In genomic region chr7:147981072-147981813, GRCh38 we compare ENCODE assay signal across 10 cellular contexts.
DNase-seq lines count a peak whose midpoint lies in the region; ATAC-seq, FAIRE-seq and TF ChIP-seq lines count a peak whose summit lies in the region.
"Had no signal": no experiment of that assay in that cellular context is flagged by ENCODE, and none has a peak within 500 bp of the region (broad histone marks: within the 10 kb centered on the region; RNA-seq: fewer than 3 reads in every experiment).

No MANE protein-coding gene starts in this region.

- H4K20me1 ChIP-seq in GM12878 (ENCODE audit: control insufficient read depth, insufficient read depth), result no peaks in the 10 kb centered on the region

- WGBS in GM12878 (ENCODE audit: insufficient coverage, insufficient replicate concordance, low lambda C conversion rate, missing lambda C conversion rate), result 0% methylated on average over 1 of the region's 1 CpG

- BruUV-seq in GM12878 (replicated peaks; lab: Mats Ljungman, UMichigan), result no TSS peak

- no peak overlapping the region for H3K4me2 ChIP-seq in GM12878 (ENCODE audit: control insufficient read depth, insufficient read depth)

- no peaks in the 10 kb centered on the region for H3K9me3 ChIP-seq in GM12878 (replicated peaks; ENCODE audit: control insufficient read depth, insufficient read depth, low read length)
- H3K9me3 ChIP-seq: thyroid gland had no signal

- no peak overlapping the region for H3K4me3 ChIP-seq in GM12878
- H3K4me3 ChIP-seq: thyroid gland had no signal

- DNase-seq in GM12878 (ENCODE audit: low read depth, low spot score) (peak; percentile 41), mucosa of gallbladder (ENCODE audit: low spot score) (no peak), HPDE6-E6E7 (ENCODE audit: extremely low spot score) (no peak)
- DNase-seq: effector CD8-positive, alpha-beta T cell; NCI-H1417; thyroid gland had no signal

- no peak for TF ChIP-seq EP300 in GM12878 (IDR thresholded peaks at IDR 0.05; ENCODE audit: borderline replicate concordance in 1 of 2, control insufficient read depth in 1 of 2, low read depth in 2 of 2, low read length in 2 of 2)

- in situ Hi-C loops in GM12878 (cut with MboI), result no loop called here

- CTCF ChIA-PET in GM12878 (lab: Yijun Ruan, JAX), result no interaction called here

- POLR2A ChIA-PET in GM12878 (lab: Charles Lee), result no interaction called here

- H3K27me3 ChIP-seq in GM12878 (replicated peaks in 1 of 2; ENCODE audit: control insufficient read depth in 2 of 2, insufficient read depth in 2 of 2, low read length in 1 of 2), result no peaks in the 10 kb centered on the region; a peak in 1 of 4 replicates
- H3K27me3 ChIP-seq: thyroid gland had no signal

- no peaks in the 10 kb centered on the region for H3K36me3 ChIP-seq in GM12878 (ENCODE audit: control insufficient read depth in 2 of 2, insufficient read depth in 2 of 2, low read length in 1 of 2)
- H3K36me3 ChIP-seq: thyroid gland had no signal

- SMC1A ChIA-PET in GM12878 (lab: Charles Lee; ENCODE audit: uncharacterized antibody, unreplicated experiment), result no interaction called here

- ATAC-seq in GM18867 (IDR thresholded peaks at IDR 0.05; ENCODE audit: unreplicated experiment) (peak; percentile 97), GM21576 (IDR thresholded peaks at IDR 0.05; ENCODE audit: unreplicated experiment) (peak; percentile 97), HG03159 (IDR thresholded peaks at IDR 0.05; ENCODE audit: unreplicated experiment) (peak; percentile 84), GM12878 (peak; percentile 78), esophagus mucosa (no peak)

- intact Hi-C loops in GM12878 (cut with micrococcal nuclease; ENCODE audit: unreplicated experiment), result no loop called here

- H3K79me2 ChIP-seq in GM12878 (ENCODE audit: control insufficient read depth, insufficient read depth, low read length), result no peaks in the 10 kb centered on the region

- no peak for FAIRE-seq in GM12878 (lab: Jason Lieb, UNC)

- no peak overlapping the region for H2AFZ ChIP-seq in GM12878 (ENCODE audit: control insufficient read depth, low read depth, low read length)

- no peak overlapping the region for H3K9ac ChIP-seq in GM12878 (ENCODE audit: control insufficient read depth, insufficient read depth, low read length)

- TF ChIP-seq POLR2A in GM12878 (IDR thresholded peaks at IDR 0.05; ENCODE audit: low read depth, low read length), result no peak

- TF ChIP-seq RAD21 in GM12878 (IDR thresholded peaks at IDR 0.05; ENCODE audit: insufficient read depth, low read depth, low read length), result no peak

- H3K27ac ChIP-seq in GM12878 (ENCODE audit: control insufficient read depth, insufficient read depth), result no peak overlapping the region
- H3K27ac ChIP-seq: thyroid gland had no signal

- no peaks in the 10 kb centered on the region for H3K4me1 ChIP-seq in GM12878 (ENCODE audit: control insufficient read depth, insufficient read depth, low read length)
- H3K4me1 ChIP-seq: thyroid gland had no signal

- no peak for TF ChIP-seq CTCF in GM12878 (IDR thresholded peaks at IDR 0.05 in 2 of 3, conservative IDR thresholded peaks at IDR 0.05 in 1 of 3; ENCODE audit: control insufficient read depth in 2 of 3, extremely low read depth in 1 of 3, insufficient read depth in 1 of 3, low read depth in 3 of 3, low read length in 3 of 3)

- RAD21 ChIA-PET in GM12878 (lab: Charles Lee; ENCODE audit: unreplicated experiment), result no interaction called here

TF ChIP-seq in GM12878, 131 proteins besides CTCF, POLR2A, EP300 and RAD21:
- TF ChIP-seq, protein P1, sequence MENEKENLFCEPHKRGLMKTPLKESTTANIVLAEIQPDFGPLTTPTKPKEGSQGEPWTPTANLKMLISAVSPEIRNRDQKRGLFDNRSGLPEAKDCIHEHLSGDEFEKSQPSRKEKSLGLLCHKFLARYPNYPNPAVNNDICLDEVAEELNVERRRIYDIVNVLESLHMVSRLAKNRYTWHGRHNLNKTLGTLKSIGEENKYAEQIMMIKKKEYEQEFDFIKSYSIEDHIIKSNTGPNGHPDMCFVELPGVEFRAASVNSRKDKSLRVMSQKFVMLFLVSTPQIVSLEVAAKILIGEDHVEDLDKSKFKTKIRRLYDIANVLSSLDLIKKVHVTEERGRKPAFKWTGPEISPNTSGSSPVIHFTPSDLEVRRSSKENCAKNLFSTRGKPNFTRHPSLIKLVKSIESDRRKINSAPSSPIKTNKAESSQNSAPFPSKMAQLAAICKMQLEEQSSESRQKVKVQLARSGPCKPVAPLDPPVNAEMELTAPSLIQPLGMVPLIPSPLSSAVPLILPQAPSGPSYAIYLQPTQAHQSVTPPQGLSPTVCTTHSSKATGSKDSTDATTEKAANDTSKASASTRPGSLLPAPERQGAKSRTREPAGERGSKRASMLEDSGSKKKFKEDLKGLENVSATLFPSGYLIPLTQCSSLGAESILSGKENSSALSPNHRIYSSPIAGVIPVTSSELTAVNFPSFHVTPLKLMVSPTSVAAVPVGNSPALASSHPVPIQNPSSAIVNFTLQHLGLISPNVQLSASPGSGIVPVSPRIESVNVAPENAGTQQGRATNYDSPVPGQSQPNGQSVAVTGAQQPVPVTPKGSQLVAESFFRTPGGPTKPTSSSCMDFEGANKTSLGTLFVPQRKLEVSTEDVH (IDR thresholded peaks at IDR 0.05; ENCODE audit: low read depth, partially characterized antibody), result no peak
- TF ChIP-seq RUNX3 (IDR thresholded peaks at IDR 0.05; ENCODE audit: low read length) (peak; percentile 49), CBFB (IDR thresholded peaks at IDR 0.05; ENCODE audit: low read depth) (no peak)
